Comparison of ENCODE assay signal across 9 cellular contexts in genomic region chr3:185929192-185930151, GRCh38. TPM values are rescaled to one million over a fixed set of nuclear protein-coding genes. Genes with fewer than 3 reads are reported as not detected.
DNase-seq lines count a peak whose midpoint lies in the region; ATAC-seq and TF ChIP-seq lines count a peak whose summit lies in the region.
"Had no signal": no experiment of that assay in that cellular context is flagged by ENCODE, and none has a peak within 500 bp of the region (broad histone marks: within the 10 kb centered on the region; RNA-seq: fewer than 3 reads in every experiment).

No MANE protein-coding gene starts in this region.

- 11 to 18% methylated on average over 3 of the region's 3 CpGs for WGBS in transverse colon (ENCODE audit: low coverage in 1 of 2), 2 donors

- TF ChIP-seq EP300 in transverse colon (IDR thresholded peaks at IDR 0.05; ENCODE audit: low read depth) = no peak

- H3K27me3 ChIP-seq in ascending aorta (no peaks in the 10 kb centered on the region), left lung (no peaks in the 10 kb centered on the region), transverse colon (no peaks in the 10 kb centered on the region)
- H3K27me3 ChIP-seq: gastroesophageal sphincter had no signal

- TF ChIP-seq CTCF in ascending aorta (IDR thresholded peaks at IDR 0.05) (no peak), left lung (IDR thresholded peaks at IDR 0.05) (no peak), transverse colon (IDR thresholded peaks at IDR 0.05) (no peak)

- peaks cover 90% of the 10 kb centered on the region for H3K4me1 Mint-ChIP-seq in activated naive CD4-positive, alpha-beta T cell treated with anti-CD3 and anti-CD28 coated beads, Interleukin-2, amount 50 U/mL, for 24 hours

- H3K36me3 Mint-ChIP-seq in activated naive CD4-positive, alpha-beta T cell treated with anti-CD3 and anti-CD28 coated beads, Interleukin-2, amount 50 U/mL, for 24 hours = peaks cover 56% of the 10 kb centered on the region

- H3K27ac Mint-ChIP-seq in activated naive CD4-positive, alpha-beta T cell treated with anti-CD3 and anti-CD28 coated beads, Interleukin-2, amount 50 U/mL, for 24 hours = peak overlapping the region; percentile 93

- peaks cover 10 to 31% of the 10 kb centered on the region in 2 donors for H3K36me3 ChIP-seq in ascending aorta
- H3K36me3 ChIP-seq in left lung = peaks cover 0 to 35% of the 10 kb centered on the region in 2 donors
- H3K36me3 ChIP-seq in transverse colon = peaks cover 0 to 13% (median 5%) of the 10 kb centered on the region in 4 donors

- DNase-seq in activated naive CD4-positive, alpha-beta T cell treated with Interleukin-2 at 50 U/mL for 16 hours = no peak
- DNase-seq in ascending aorta (ENCODE audit: low spot score in 2 of 2) (no peak), left lung (no peak), transverse colon (no peak), DMS53 (lab: John Stamatoyannopoulos, UW) (no peak), HT-29 (ENCODE audit: low spot score) (no peak)

- ATAC-seq in left lung (peak; percentile 39), GM21576 (IDR thresholded peaks at IDR 0.05; ENCODE audit: unreplicated experiment) (no peak)
- ATAC-seq: gastroesophageal sphincter had no signal

- peaks cover 15 to 62% of the 10 kb centered on the region in 2 donors for H3K4me1 ChIP-seq in ascending aorta
- peaks cover 67 to 95% of the 10 kb centered on the region in 2 donors for H3K4me1 ChIP-seq in left lung
- peaks cover 70 to 99% (median 82%) of the 10 kb centered on the region in 4 donors for H3K4me1 ChIP-seq in transverse colon

- in situ Hi-C loops in transverse colon (cut with MboI; ENCODE audit: low pct_ligation_motif_present in 1 of 4, low pct_unique_long_range_greater_than_20kb in 1 of 4, low sequenced_read_pairs in 3 of 4) = loop anchor here in 1 of 4 donors (10.0 kb wide), 1 partner anchor 855 kb away; the partner anchor contains the start of gene EIF4A2

- H3K9me3 ChIP-seq in ascending aorta (no peaks in the 10 kb centered on the region), left lung (no peaks in the 10 kb centered on the region), transverse colon (no peaks in the 10 kb centered on the region)
- H3K9me3 ChIP-seq: gastroesophageal sphincter had no signal

- H3K4me3 ChIP-seq in ascending aorta (peak overlapping the region; percentile 32 to 38), left lung (peak overlapping the region in 1 of 2 donors; percentile 6), transverse colon (peak overlapping the region in 1 of 4 donors; percentile 22)

- intact Hi-C loops in ascending aorta (cut with DNase I) (loop anchor here (10.0 kb wide), 2 partner anchors 855 to 1005 kb away; partner anchors contain the start of genes EIF4A2 and ST6GAL1), left lung (cut with DNase I) (no loop called here), transverse colon (cut with DNase I; ENCODE audit: low total_unique reads) (no loop called here)

- no peak for TF ChIP-seq POLR2A in transverse colon (IDR thresholded peaks at IDR 0.05)

- peak overlapping the region; percentile 99 for H3K4me3 Mint-ChIP-seq in activated naive CD4-positive, alpha-beta T cell treated with anti-CD3 and anti-CD28 coated beads, Interleukin-2, amount 50 U/mL, for 24 hours

- no peaks in the 10 kb centered on the region for H3K27me3 Mint-ChIP-seq in activated naive CD4-positive, alpha-beta T cell treated with anti-CD3 and anti-CD28 coated beads, Interleukin-2, amount 50 U/mL, for 24 hours

- H3K9me3 Mint-ChIP-seq in activated naive CD4-positive, alpha-beta T cell treated with anti-CD3 and anti-CD28 coated beads, Interleukin-2, amount 50 U/mL, for 24 hours = no peaks in the 10 kb centered on the region

- peak overlapping the region in 1 of 2 donors; percentile 19 for H3K27ac ChIP-seq in ascending aorta
- H3K27ac ChIP-seq in left lung = peak overlapping the region; percentile 3 to 54
- H3K27ac ChIP-seq in transverse colon = peak overlapping the region; percentile 38 to 74 (median 54)

RNA-seq across cellular contexts. Expression of gene TRA2B, which starts 8.3 kb away (rescaled TPM):
- total RNA-seq in ascending aorta (138 TPM), left lung (100 to 1,000 TPM in 1 of 2 donors, 10 to 100 TPM in 1; 86.0 to 124 TPM), transverse colon (100 to 1,000 TPM in 2 of 4 donors, 10 to 100 TPM in 2; 69.1 to 154 (median 92.6) TPM)
- 268 and 296 TPM in 2 replicates for total RNA-seq in HT-29 (2014; rRNA removed; shearing (Covaris generic))
